Comparison of ENCODE assay signal across 8 cellular contexts in genomic region chr15:58934114-58934447, GRCh38. TPM values are rescaled to one million over a fixed set of nuclear protein-coding genes. Genes with fewer than 3 reads are reported as not detected.
DNase-seq lines count a peak whose midpoint lies in the region; ATAC-seq and TF ChIP-seq lines count a peak whose summit lies in the region.

No MANE protein-coding gene starts in this region.

- no peaks in the 10 kb centered on the region for H3K9me3 ChIP-seq in mucosa of stomach (ENCODE audit: control insufficient read depth, low read length)

- CTCF ChIA-PET in AG04449 (lab: Yijun Ruan, JAX), result interaction anchor here (0.9 to 2.0 kb wide), 4 partner anchors 14 to 114 kb away, joined by 3 to 4 read pairs (median 3); no protein-coding TSS in a partner anchor
- CTCF ChIA-PET in HEK293T (lab: Yijun Ruan, JAX), result no interaction called here

- H3K27ac ChIP-seq in coronary artery, result peak overlapping the region; percentile 98 to 99

- H3K4me1 ChIP-seq in mucosa of stomach (ENCODE audit: control insufficient read depth, insufficient read depth, low read length), result peaks cover 8% of the 10 kb centered on the region

- peak overlapping the region; percentile 99 for H3K9ac ChIP-seq in mucosa of stomach (ENCODE audit: low read length)

- DNase-seq in AG04449 (ENCODE audit: low read depth, low spot score) (no peak), coronary artery (ENCODE audit: low spot score) (no peak), dermis blood vessel endothelial cell (no peak), NOMO-1 treated with dmso at 0.1 percent for 144 hours (lab: John Stamatoyannopoulos, UW; ENCODE audit: unreplicated experiment) (no peak), HEK293T (ENCODE audit: extremely low spot score) (no peak)
- DNase-seq in Jurkat, Clone E6-1 (ENCODE audit: low read depth, low spot score), result no peak

- POLR2A ChIA-PET in AG04449 (lab: Yijun Ruan, JAX) (no interaction called here), HEK293T (lab: Yijun Ruan, JAX) (no interaction called here)

- H3K27me3 ChIP-seq in mucosa of stomach (ENCODE audit: control insufficient read depth, insufficient read depth, low read length), result no peaks in the 10 kb centered on the region

- no peaks in the 10 kb centered on the region for H3K36me3 ChIP-seq in mucosa of stomach (ENCODE audit: control insufficient read depth, insufficient read depth, low read length)

- TF ChIP-seq CTCF in AG04449 (IDR thresholded peaks at IDR 0.05; ENCODE audit: insufficient read depth, low read length, missing control alignments) (no peak), coronary artery (IDR thresholded peaks at IDR 0.05) (no peak)

- H3K4me3 ChIP-seq in AG04449 (ENCODE audit: low read depth, low read length), result peak overlapping the region; percentile 80
- H3K4me3 ChIP-seq in Jurkat, Clone E6-1 (ENCODE audit: low read length), result peak overlapping the region; percentile 69
- peak overlapping the region; percentile 97 for H3K4me3 ChIP-seq in coronary artery
- H3K4me3 ChIP-seq in mucosa of stomach (ENCODE audit: low read length), result peak overlapping the region; percentile 58

- no peak for ATAC-seq in GM19324 (IDR thresholded peaks at IDR 0.05; ENCODE audit: low FRiP score, unreplicated experiment)

TF ChIP-seq in HEK293T, 16 proteins besides CTCF, POLR2A, EP300 and RAD21:
- TF ChIP-seq L3MBTL2 (conservative IDR thresholded peaks at IDR 0.05), result no peak
- no peak for TF ChIP-seq PKNOX1 (IDR thresholded peaks at IDR 0.05)
- TF ChIP-seq ELF4 (IDR thresholded peaks at IDR 0.05), result no peak
- TF ChIP-seq NFRKB (IDR thresholded peaks at IDR 0.05), result no peak
- no peak for TF ChIP-seq SUZ12 (IDR thresholded peaks at IDR 0.05)
- no peak for TF ChIP-seq ZNF384 (IDR thresholded peaks at IDR 0.05)
- no peak for TF ChIP-seq FOXM1 (IDR thresholded peaks at IDR 0.05; ENCODE audit: borderline replicate concordance)
- TF ChIP-seq HDGF (IDR thresholded peaks at IDR 0.05; ENCODE audit: borderline replicate concordance), result no peak

RNA-seq across cellular contexts. Expression of gene SLTM, which starts 0.6 kb away (rescaled TPM):
- 127 TPM for polyA plus RNA-seq in Jurkat, Clone E6-1 (2012; ENCODE audit: insufficient read depth, insufficient read length)
- total RNA-seq in dermis blood vessel endothelial cell, result 81.7 and 84.6 TPM in 2 replicates

RNA-seq across cellular contexts. Expression of gene RNF111, which starts 53.4 kb away (rescaled TPM):
- 18.4 TPM for polyA plus RNA-seq in Jurkat, Clone E6-1 (2012; ENCODE audit: insufficient read depth, insufficient read length)
- 16.2 and 22.2 TPM in 2 replicates for total RNA-seq in dermis blood vessel endothelial cell
